24 cellular contexts compared by ENCODE assay signal in genomic region chr15:66878761-66879160, GRCh38.
DNase-seq lines count a peak whose midpoint lies in the region; ATAC-seq and TF ChIP-seq lines count a peak whose summit lies in the region.
"Had no signal": no experiment of that assay in that cellular context is flagged by ENCODE, and none has a peak within 500 bp of the region (broad histone marks: within the 10 kb centered on the region; RNA-seq: fewer than 3 reads in every experiment).

No MANE protein-coding gene starts in this region.

- no peak overlapping the region for H3K27ac ChIP-seq in BLaER1
- no peak overlapping the region for H3K27ac ChIP-seq in adrenal gland
- H3K27ac ChIP-seq: pancreas, vagina, VCaP had no signal

- H3K4me3 Mint-ChIP-seq in osteocyte (ENCODE audit: unreplicated experiment) (no peak overlapping the region), progenitor cell of endocrine pancreas (ENCODE audit: low read depth) (no peak overlapping the region)
- H3K4me3 Mint-ChIP-seq: CD4-positive, alpha-beta T cell; H9; immature natural killer cell; naive B cell; stimulated activated naive CD8-positive, alpha-beta T cell treated with anti-CD3 and anti-CD28 coated beads, Interleukin-15, Interleukin-2, amounts not matched to agents 100 ng/mL and 50 ng/mL, for 24 hours had no signal

- peak; percentile 19 for DNase-seq in NAMALWA (ENCODE audit: low spot score)
- DNase-seq in adrenal gland = peak in 4 of 7 donors; percentile 29 to 53 (median 43)
- peak; percentile 59 for DNase-seq in osteocyte (ENCODE audit: extremely low spot score, unreplicated experiment)
- no peak for DNase-seq in NCI-H2196 treated with DMSO at 0.1 percent for 48 hours (lab: John Stamatoyannopoulos, UW; ENCODE audit: unreplicated experiment)
- no peak for DNase-seq in progenitor cell of endocrine pancreas (ENCODE audit: low spot score, unreplicated experiment)
- DNase-seq: activated naive CD4-positive, alpha-beta T cell treated with anti-CD3 and anti-CD28 coated beads, Interleukin-2, amount 50 U/mL, for 16 hours; activated T-cell treated with anti-CD3 and anti-CD28 coated beads, Interleukin-2, amount 50 U/mL, for 48 hours; CD4-positive, alpha-beta T cell; DMS153; H9; immature natural killer cell; naive B cell; NCI-H1694; NCI-H226; pancreas; stimulated activated CD4-positive, alpha-beta T cell treated with anti-CD3 and anti-CD28 coated beads, Interleukin-2, amount 100 ng/mL, for 48 hours had no signal

- ATAC-seq in GM19328 (IDR thresholded peaks at IDR 0.05; ENCODE audit: unreplicated experiment) (no peak), GM18870 (IDR thresholded peaks at IDR 0.05; ENCODE audit: unreplicated experiment) (no peak)
- ATAC-seq: HepG2 had no signal

- peaks cover 39% of the 10 kb centered on the region for H4K20me1 ChIP-seq in BLaER1

- H3K4me3 ChIP-seq in BLaER1 = no peak overlapping the region
- no peak overlapping the region for H3K4me3 ChIP-seq in adrenal gland
- H3K4me3 ChIP-seq: pancreas, skin epidermis, vagina had no signal

- H3K27me3 ChIP-seq in BLaER1 (peaks cover 10% of the 10 kb centered on the region; the same call in 1 of the 2 replicates), adrenal gland (no peaks in the 10 kb centered on the region)
- H3K27me3 ChIP-seq: pancreas, vagina had no signal

- H3K4me1 ChIP-seq in BLaER1 (peaks cover 69% of the 10 kb centered on the region), adrenal gland (replicated peaks in 1 of 2) (peaks cover 5 to 21% of the 10 kb centered on the region in 2 donors)

- H3K27ac Mint-ChIP-seq in osteocyte (ENCODE audit: unreplicated experiment) (peak overlapping the region; percentile 23), progenitor cell of endocrine pancreas (no peak overlapping the region)
- H3K27ac Mint-ChIP-seq: CD4-positive, alpha-beta T cell; H9; immature natural killer cell; naive B cell; stimulated activated naive CD8-positive, alpha-beta T cell treated with anti-CD3 and anti-CD28 coated beads, Interleukin-15, Interleukin-2, amounts not matched to agents 100 ng/mL and 50 ng/mL, for 24 hours had no signal

- TF ChIP-seq CTCF in adrenal gland (IDR thresholded peaks at IDR 0.05) (no peak), osteocyte (IDR thresholded peaks at IDR 0.05) (no peak), progenitor cell of endocrine pancreas (IDR thresholded peaks at IDR 0.05; ENCODE audit: unreplicated experiment) (no peak)

- no peaks in the 10 kb centered on the region for H3K9me3 Mint-ChIP-seq in osteocyte (ENCODE audit: unreplicated experiment)
- no peaks in the 10 kb centered on the region for H3K9me3 Mint-ChIP-seq in progenitor cell of endocrine pancreas (ENCODE audit: low read depth)
- H3K9me3 Mint-ChIP-seq: CD4-positive, alpha-beta T cell; H9; naive B cell; stimulated activated naive CD8-positive, alpha-beta T cell treated with anti-CD3 and anti-CD28 coated beads, Interleukin-15, Interleukin-2, amounts not matched to agents 100 ng/mL and 50 ng/mL, for 24 hours had no signal

- intact Hi-C loops in adrenal gland (cut with DNase I) = no loop called here

- no peak for TF ChIP-seq POLR2A in adrenal gland (IDR thresholded peaks at IDR 0.05)

- H3K9me3 ChIP-seq in BLaER1 = no peaks in the 10 kb centered on the region
- no peaks in the 10 kb centered on the region for H3K9me3 ChIP-seq in adrenal gland (replicated peaks in 1 of 3)
- H3K9me3 ChIP-seq: pancreas, vagina had no signal

- H3K27me3 Mint-ChIP-seq in osteocyte (ENCODE audit: unreplicated experiment) = no peaks in the 10 kb centered on the region
- peaks cover 14% of the 10 kb centered on the region for H3K27me3 Mint-ChIP-seq in progenitor cell of endocrine pancreas
- H3K27me3 Mint-ChIP-seq: CD4-positive, alpha-beta T cell had no signal

- peak overlapping the region; percentile 83 for H3K4me2 ChIP-seq in BLaER1

- H3K4me1 Mint-ChIP-seq in osteocyte (ENCODE audit: unreplicated experiment) (peaks cover 64% of the 10 kb centered on the region), progenitor cell of endocrine pancreas (ENCODE audit: low read depth) (peaks cover 11% of the 10 kb centered on the region)
- H3K4me1 Mint-ChIP-seq: immature natural killer cell had no signal

- H3K36me3 Mint-ChIP-seq in osteocyte (ENCODE audit: unreplicated experiment) = no peaks in the 10 kb centered on the region
- H3K36me3 Mint-ChIP-seq in progenitor cell of endocrine pancreas (ENCODE audit: insufficient read depth) = no peaks in the 10 kb centered on the region
- H3K36me3 Mint-ChIP-seq: immature natural killer cell, naive B cell had no signal

- 63 to 87% (median 75%) methylated on average over 4 of the region's 4 CpGs for WGBS in adrenal gland, 4 donors

- no peaks in the 10 kb centered on the region for H3K36me3 ChIP-seq in BLaER1
- no peaks in the 10 kb centered on the region for H3K36me3 ChIP-seq in adrenal gland (replicated peaks in 1 of 2)
- H3K36me3 ChIP-seq: pancreas, vagina had no signal

- no peak overlapping the region for H3K9ac ChIP-seq in BLaER1

Comparison
In these comparisons a context has a peak if more than half of its experiments do, and no peak if none do; other contexts are left out.
1. DNase-seq: peak in NAMALWA (single experiment), adrenal gland (4 of 7) and osteocyte (single experiment); none in NCI-H2196 treated with DMSO at 0.1 percent for 48 hours (single experiment) and progenitor cell of endocrine pancreas (single experiment).